35 cellular contexts compared by ENCODE assay signal in genomic region chrX:48852857-48853256, GRCh38. TPM values are rescaled to one million over a fixed set of nuclear protein-coding genes. Genes with fewer than 3 reads are reported as not detected.
A peak's percentile ranks its signal among the peaks of the same experiment; 100 is the strongest.
DNase-seq lines count a peak whose midpoint lies in the region; ATAC-seq and TF ChIP-seq lines count a peak whose summit lies in the region.
"Had no signal": no experiment of that assay in that cellular context is flagged by ENCODE, and none has a peak within 500 bp of the region (broad histone marks: within the 10 kb centered on the region; RNA-seq: fewer than 3 reads in every experiment).

No MANE protein-coding gene starts in this region.

- intact Hi-C loops in dendritic cell treated with granulocyte-macrophage colony-stimulating factor and Interleukin-4, amounts not matched to agents 40 ng/mL and 50 ng/mL, for 4 days (cut with micrococcal nuclease) = no loop called here

- H3K4me1 ChIP-seq in HEK293 (ENCODE audit: control insufficient read depth, insufficient read depth, low read length) = no peaks in the 10 kb centered on the region
- H3K4me1 ChIP-seq in Karpas-422 (ENCODE audit: low read length) = peaks cover 13% of the 10 kb centered on the region
- H3K4me1 ChIP-seq: A549, BE2C, Caco-2 had no signal

- H3K9me3 ChIP-seq in HEK293 (ENCODE audit: control insufficient read depth, insufficient read depth, low read depth, low read length) = no peaks in the 10 kb centered on the region
- H3K9me3 ChIP-seq in Karpas-422 (ENCODE audit: low read length) = no peaks in the 10 kb centered on the region
- H3K9me3 ChIP-seq: A549, BE2C, Caco-2 had no signal

- no peak for ATAC-seq in activated CD8-positive, alpha-beta T cell treated with anti-CD3 and anti-CD28 coated beads, Interleukin-2, amount 10 ng/mL, durations not matched to agents 7 days and 5 days
- no peak for ATAC-seq in HG03025 (IDR thresholded peaks at IDR 0.05; ENCODE audit: low FRiP score, unreplicated experiment)
- ATAC-seq: A549; CD8-positive, alpha-beta T cell had no signal

- no peaks in the 10 kb centered on the region for H3K79me2 ChIP-seq in Karpas-422 (ENCODE audit: low read length)

- H3K4me1 Mint-ChIP-seq in dendritic cell treated with granulocyte-macrophage colony-stimulating factor and Interleukin-4, amounts not matched to agents 40 ng/mL and 50 ng/mL, for 4 days (ENCODE audit: low read depth) = peaks cover 22% of the 10 kb centered on the region
- H3K4me1 Mint-ChIP-seq in activated CD8-positive, alpha-beta T cell treated with anti-CD3 and anti-CD28 coated beads, Interleukin-2, amount 10 ng/mL, durations not matched to agents 7 days and 5 days (ENCODE audit: low read depth) = peaks cover 9% of the 10 kb centered on the region
- H3K4me1 Mint-ChIP-seq: B cell had no signal

- DNase-seq in Karpas-422 (no peak), AML-193 (lab: John Stamatoyannopoulos, UW) (no peak)
- no peak for DNase-seq in activated CD8-positive, alpha-beta T cell treated with anti-CD3 and anti-CD28 coated beads, Interleukin-2, amount 10 ng/mL, durations not matched to agents 7 days and 5 days
- DNase-seq: 8988T; ACHN; BE2C; C1 segment of cervical spinal cord; Caco-2; Calu3; CD4-positive, alpha-beta memory T cell; CD4-positive, alpha-beta T cell; CD4-positive, CD25-positive, alpha-beta regulatory T cell; CD8-positive, alpha-beta memory T cell; CD8-positive, alpha-beta T cell; COR-L47; DMS 273 treated with DMSO at 0.1 percent for 48 hours; DMS153; DMS53; DMS79; DMS79 treated with DMSO at 0.1 percent for 48 hours; DND-41; EL had no signal

- no peak for TF ChIP-seq CTCF in HEK293 (tag by site-specific recombination; IDR thresholded peaks at IDR 0.05)

- H3K27me3 Mint-ChIP-seq in dendritic cell treated with granulocyte-macrophage colony-stimulating factor and Interleukin-4, amounts not matched to agents 40 ng/mL and 50 ng/mL, for 4 days = peaks cover 1% of the 10 kb centered on the region
- peaks cover 4% of the 10 kb centered on the region for H3K27me3 Mint-ChIP-seq in activated CD8-positive, alpha-beta T cell treated with anti-CD3 and anti-CD28 coated beads, Interleukin-2, amount 10 ng/mL, durations not matched to agents 7 days and 5 days (ENCODE audit: low read depth)

- no peaks in the 10 kb centered on the region for H4K20me1 ChIP-seq in Karpas-422 (ENCODE audit: insufficient read depth, low read depth, low read length)
- H4K20me1 ChIP-seq: BLaER1; BLaER1 treated with 17β-estradiol and CSF1 and Interleukin-3, amounts not matched to agents 10 nM and 100 nM had no signal

- no peaks in the 10 kb centered on the region for H3K36me3 ChIP-seq in HEK293 (ENCODE audit: control insufficient read depth in 2 of 2, insufficient read depth in 1 of 2, low read length in 2 of 2)
- H3K36me3 ChIP-seq in Karpas-422 (ENCODE audit: insufficient read depth, low read length) = no peaks in the 10 kb centered on the region
- H3K36me3 ChIP-seq: BE2C; BLaER1; BLaER1 treated with 17β-estradiol and CSF1 and Interleukin-3, amounts not matched to agents 10 nM and 100 nM had no signal

- H3K4me3 ChIP-seq in HEK293 (ENCODE audit: low read depth, low read length) = no peak overlapping the region
- H3K4me3 ChIP-seq in Karpas-422 (ENCODE audit: low read length) = no peak overlapping the region
- H3K4me3 ChIP-seq: A549; BLaER1; BLaER1 treated with 17β-estradiol and CSF1 and Interleukin-3, amounts not matched to agents 10 nM and 100 nM had no signal

- H3K27ac ChIP-seq in HEK293 (ENCODE audit: extremely low read depth, low read depth, low read length) (no peak overlapping the region), Karpas-422 (ENCODE audit: low read length) (no peak overlapping the region)
- H3K27ac ChIP-seq: 22Rv1; A549; BLaER1; BLaER1 treated with 17β-estradiol and CSF1 and Interleukin-3, amounts not matched to agents 10 nM and 100 nM; C4-2B had no signal

- no peaks in the 10 kb centered on the region for H3K36me3 Mint-ChIP-seq in dendritic cell treated with granulocyte-macrophage colony-stimulating factor and Interleukin-4, amounts not matched to agents 40 ng/mL and 50 ng/mL, for 4 days (ENCODE audit: low read depth)
- no peaks in the 10 kb centered on the region for H3K36me3 Mint-ChIP-seq in activated CD8-positive, alpha-beta T cell treated with anti-CD3 and anti-CD28 coated beads, Interleukin-2, amount 10 ng/mL, durations not matched to agents 7 days and 5 days (ENCODE audit: low read depth)
- H3K36me3 Mint-ChIP-seq: CD14-positive monocyte; CD4-positive, alpha-beta memory T cell; CD4-positive, CD25-positive, alpha-beta regulatory T cell; CD8-positive, alpha-beta memory T cell; CD8-positive, alpha-beta T cell had no signal

- no peaks in the 10 kb centered on the region for H3K9me2 ChIP-seq in Karpas-422 (replicated peaks; ENCODE audit: insufficient read depth, low read length)

- peaks cover 19% of the 10 kb centered on the region for H3K9me3 Mint-ChIP-seq in dendritic cell treated with granulocyte-macrophage colony-stimulating factor and Interleukin-4, amounts not matched to agents 40 ng/mL and 50 ng/mL, for 4 days
- H3K9me3 Mint-ChIP-seq in activated CD8-positive, alpha-beta T cell treated with anti-CD3 and anti-CD28 coated beads, Interleukin-2, amount 10 ng/mL, durations not matched to agents 7 days and 5 days (ENCODE audit: insufficient read depth) = no peaks in the 10 kb centered on the region
- H3K9me3 Mint-ChIP-seq: CD4-positive, alpha-beta T cell; CD8-positive, alpha-beta memory T cell; CD8-positive, alpha-beta T cell had no signal

- no peak overlapping the region for H3K9ac ChIP-seq in Karpas-422 (ENCODE audit: low read length)
- H3K9ac ChIP-seq: BLaER1; BLaER1 treated with 17β-estradiol and CSF1 and Interleukin-3, amounts not matched to agents 10 nM and 100 nM had no signal

- peak overlapping the region; percentile 36; the same call in 1 of the 2 replicates for H2AFZ ChIP-seq in Karpas-422 (ENCODE audit: low read length)

- no peaks in the 10 kb centered on the region for H3K27me3 ChIP-seq in Karpas-422 (ENCODE audit: low read length)
- H3K27me3 ChIP-seq: BE2C had no signal

- no peak overlapping the region for H3K4me3 Mint-ChIP-seq in dendritic cell treated with granulocyte-macrophage colony-stimulating factor and Interleukin-4, amounts not matched to agents 40 ng/mL and 50 ng/mL, for 4 days
- no peak overlapping the region for H3K4me3 Mint-ChIP-seq in activated CD8-positive, alpha-beta T cell treated with anti-CD3 and anti-CD28 coated beads, Interleukin-2, amount 10 ng/mL, durations not matched to agents 7 days and 5 days
- H3K4me3 Mint-ChIP-seq: B cell; CD14-positive monocyte; CD4-positive, alpha-beta memory T cell; CD4-positive, alpha-beta T cell; CD4-positive, CD25-positive, alpha-beta regulatory T cell; CD8-positive, alpha-beta memory T cell; CD8-positive, alpha-beta T cell had no signal

- H3K4me2 ChIP-seq in Karpas-422 (ENCODE audit: low read depth, low read length, poor library complexity, severe bottlenecking) = peak overlapping the region; percentile 23
- H3K4me2 ChIP-seq: A549; BLaER1; BLaER1 treated with 17β-estradiol and CSF1 and Interleukin-3, amounts not matched to agents 10 nM and 100 nM had no signal

- POLR2A ChIA-PET in HEK293 (lab: Yijun Ruan, JAX) = no interaction called here
- POLR2A ChIA-PET in activated CD8-positive, alpha-beta T cell treated with anti-CD3 and anti-CD28 coated beads, Interleukin-2, amount 10 ng/mL, durations not matched to agents 7 days and 5 days (lab: Charles Lee) = no interaction called here

- CTCF ChIA-PET in HEK293 (lab: Yijun Ruan, JAX) = no interaction called here
- CTCF ChIA-PET in activated CD8-positive, alpha-beta T cell treated with anti-CD3 and anti-CD28 coated beads, Interleukin-2, amount 10 ng/mL, durations not matched to agents 7 days and 5 days (lab: Charles Lee) = no interaction called here

- peak overlapping the region; percentile 56 for H3K27ac Mint-ChIP-seq in dendritic cell treated with granulocyte-macrophage colony-stimulating factor and Interleukin-4, amounts not matched to agents 40 ng/mL and 50 ng/mL, for 4 days
- no peak overlapping the region for H3K27ac Mint-ChIP-seq in activated CD8-positive, alpha-beta T cell treated with anti-CD3 and anti-CD28 coated beads, Interleukin-2, amount 10 ng/mL, durations not matched to agents 7 days and 5 days
- H3K27ac Mint-ChIP-seq: B cell; CD4-positive, alpha-beta memory T cell; CD4-positive, alpha-beta T cell; CD4-positive, CD25-positive, alpha-beta regulatory T cell; CD8-positive, alpha-beta T cell had no signal

TF ChIP-seq in HEK293, 187 proteins besides CTCF, POLR2A, EP300 and RAD21 (continues in another document):
- TF ChIP-seq ZFHX2 (tag by site-specific recombination; conservative IDR thresholded peaks at IDR 0.05) (no peak), ZNF585B (tag by site-specific recombination; IDR thresholded peaks at IDR 0.05) (peak; percentile 55), ZBTB8A (tag by site-specific recombination; IDR thresholded peaks at IDR 0.05) (no peak)

RNA-seq across cellular contexts. Expression of gene PCSK1N, which starts 17.4 kb away (rescaled TPM):
- not detected in 2 replicates for total RNA-seq in Karpas-422 (2014; rRNA removed; shearing (Covaris generic); ENCODE audit: low replicate concordance)
- not detected for total RNA-seq in activated CD8-positive, alpha-beta T cell treated with anti-CD3 and anti-CD28 coated beads, Interleukin-2, amount 10 ng/mL, durations not matched to agents 7 days and 5 days
- total RNA-seq: B cell had no signal

RNA-seq across cellular contexts. Expression of gene ERAS, which starts 26.5 kb away (rescaled TPM):
- not detected in 2 replicates for total RNA-seq in Karpas-422 (2014; rRNA removed; shearing (Covaris generic); ENCODE audit: low replicate concordance)
- total RNA-seq in activated CD8-positive, alpha-beta T cell treated with anti-CD3 and anti-CD28 coated beads, Interleukin-2, amount 10 ng/mL, durations not matched to agents 7 days and 5 days = not detected
- total RNA-seq: A172; A673; B cell; Caco-2; CD4-positive, alpha-beta memory T cell; CD4-positive, alpha-beta T cell; CD4-positive, CD25-positive, alpha-beta regulatory T cell; CD8-positive, alpha-beta T cell; Daoy had no signal

RNA-seq across cellular contexts. Expression of gene TIMM17B, which starts 44.7 kb away (rescaled TPM):
- total RNA-seq in Karpas-422 (2014; rRNA removed; shearing (Covaris generic); ENCODE audit: low replicate concordance) = 84.5 and 108 TPM in 2 replicates
- 10 to 100 TPM; 41.6 to 44.1 TPM for total RNA-seq in activated CD8-positive, alpha-beta T cell treated with anti-CD3 and anti-CD28 coated beads, Interleukin-2, amount 10 ng/mL, durations not matched to agents 7 days and 5 days

RNA-seq across cellular contexts. Expression of gene PQBP1, which starts 44.9 kb away (rescaled TPM):
- 40.3 and 78.0 TPM in 2 replicates for total RNA-seq in Karpas-422 (2014; rRNA removed; shearing (Covaris generic); ENCODE audit: low replicate concordance)
- 10 to 100 TPM; 63.9 to 70.8 TPM for total RNA-seq in activated CD8-positive, alpha-beta T cell treated with anti-CD3 and anti-CD28 coated beads, Interleukin-2, amount 10 ng/mL, durations not matched to agents 7 days and 5 days

RNA-seq across cellular contexts. Expression of gene HDAC6, which starts 51.0 kb away (rescaled TPM):
- total RNA-seq in Karpas-422 (2014; rRNA removed; shearing (Covaris generic); ENCODE audit: low replicate concordance) = 25.1 and 38.7 TPM in 2 replicates
- 10 to 100 TPM; 77.3 to 88.9 TPM for total RNA-seq in activated CD8-positive, alpha-beta T cell treated with anti-CD3 and anti-CD28 coated beads, Interleukin-2, amount 10 ng/mL, durations not matched to agents 7 days and 5 days
